In genomic region chr5:77077821-77078176, GRCh38 we compare ENCODE assay signal across 9 cellular contexts. TPM values are rescaled to one million over a fixed set of nuclear protein-coding genes. Genes with fewer than 3 reads are reported as not detected.
DNase-seq lines count a peak whose midpoint lies in the region; ATAC-seq and TF ChIP-seq lines count a peak whose summit lies in the region.
"Had no signal": no experiment of that assay in that cellular context is flagged by ENCODE, and none has a peak within 500 bp of the region (broad histone marks: within the 10 kb centered on the region; RNA-seq: fewer than 3 reads in every experiment).

No MANE protein-coding gene starts in this region.

- peaks cover 8 to 17% (median 11%) of the 10 kb centered on the region in 4 donors for H3K4me1 Mint-ChIP-seq in naive thymus-derived CD8-positive, alpha-beta T cell

- peak overlapping the region; percentile 49 for H3K27ac ChIP-seq in A673 (ENCODE audit: low read depth, low read length, poor library complexity, severe bottlenecking)
- H3K27ac ChIP-seq in HEK293 (ENCODE audit: extremely low read depth, low read depth, low read length) = peak overlapping the region; percentile 85; the same call in 1 of the 2 replicates
- peak overlapping the region; percentile 19 for H3K27ac ChIP-seq in caudate nucleus (ENCODE audit: low read depth, low read length)
- H3K27ac ChIP-seq: SJSA1 had no signal

- BruUV-seq in A673 (replicated peaks; lab: Mats Ljungman, UMichigan) = no TSS peak

- H3K4me1 ChIP-seq in A673 (ENCODE audit: insufficient read depth, low read length, poor library complexity, severe bottlenecking) = peaks cover 4% of the 10 kb centered on the region
- peaks cover 3% of the 10 kb centered on the region for H3K4me1 ChIP-seq in HEK293 (ENCODE audit: control insufficient read depth, insufficient read depth, low read length)
- H3K4me1 ChIP-seq: SJSA1 had no signal

- peak overlapping the region; percentile 73 for H3K4me3 ChIP-seq in A673 (ENCODE audit: low read depth, low read length, poor library complexity, severe bottlenecking)
- peak overlapping the region; percentile 34; the same call in 1 of the 2 replicates for H3K4me3 ChIP-seq in HEK293 (ENCODE audit: low read depth, low read length)
- H3K4me3 ChIP-seq: SJSA1 had no signal

- TF ChIP-seq CTCF in A673 (conservative IDR thresholded peaks at IDR 0.05; ENCODE audit: low read depth, low read length) (no peak), HEK293 (tag by site-specific recombination; IDR thresholded peaks at IDR 0.05) (no peak)

- POLR2A ChIA-PET in A673 (lab: Charles Lee; ENCODE audit: low non-redundant PET) = no interaction called here
- POLR2A ChIA-PET in HEK293 (lab: Yijun Ruan, JAX) = interaction anchor here (1.6 to 1.9 kb wide), 3 partner anchors 8 to 48 kb away, joined by 4 to 10 read pairs (median 10); partner anchors contain the start of genes AGGF1 and ZBED3
- POLR2A ChIA-PET in naive thymus-derived CD8-positive, alpha-beta T cell (lab: Charles Lee) = interaction anchor here (0.9 to 1.3 kb wide), 3 partner anchors 8 to 48 kb away, joined by 3 to 5 read pairs (median 5); partner anchors contain the start of gene AGGF1

- ATAC-seq in naive thymus-derived CD8-positive, alpha-beta T cell = no peak
- ATAC-seq in GM18858 (IDR thresholded peaks at IDR 0.05; ENCODE audit: unreplicated experiment) = no peak

- no peaks in the 10 kb centered on the region for H3K36me3 ChIP-seq in A673 (ENCODE audit: insufficient read depth, low read length, poor library complexity, severe bottlenecking)
- H3K36me3 ChIP-seq in HEK293 (ENCODE audit: control insufficient read depth in 2 of 2, insufficient read depth in 1 of 2, low read length in 2 of 2) = peaks cover 0 to 27% of the 10 kb centered on the region in 2 experiments; a peak in 2 of 3 replicates

- H3K27me3 ChIP-seq in A673 (replicated peaks; ENCODE audit: insufficient read depth, low read depth, low read length, poor library complexity) = no peaks in the 10 kb centered on the region
- H3K27me3 ChIP-seq: SJSA1 had no signal

- CTCF ChIA-PET in A673 (lab: Charles Lee) (interaction anchor here (0.5 to 1.3 kb wide), 2 partner anchors 8 to 59 kb away, joined by 3 to 5 read pairs; no protein-coding TSS in a partner anchor), HEK293 (lab: Yijun Ruan, JAX) (interaction anchor here (0.6 to 2.6 kb wide), 16 partner anchors 9 to 653 kb away, joined by 3 to 33 read pairs (median 4); partner anchors contain the start of gene ZBED3)

- peak overlapping the region; percentile 34 to 78 (median 70) for H3K4me3 Mint-ChIP-seq in naive thymus-derived CD8-positive, alpha-beta T cell

- H3K9me3 Mint-ChIP-seq in naive thymus-derived CD8-positive, alpha-beta T cell = peaks cover 0 to 8% (median 0%) of the 10 kb centered on the region in 9 donors

- DNase-seq in A673 (ENCODE audit: low spot score) = no peak
- DNase-seq in caudate nucleus (lab: John Stamatoyannopoulos, UW) = no peak
- DNase-seq in naive thymus-derived CD8-positive, alpha-beta T cell = no peak
- DNase-seq in DMS 273 treated with DMSO at 0.1 percent for 48 hours (lab: John Stamatoyannopoulos, UW) = no peak
- DNase-seq in SHP77 (lab: John Stamatoyannopoulos, UW) = no peak
- no peak for DNase-seq in stimulated activated CD4-positive, alpha-beta T cell treated with anti-CD3 and anti-CD28 coated beads, Interleukin-1b, Interleukin-23, amount 100 ng/mL, for 48 hours

- no peaks in the 10 kb centered on the region for H3K27me3 Mint-ChIP-seq in naive thymus-derived CD8-positive, alpha-beta T cell

- H3K9me3 ChIP-seq in A673 (ENCODE audit: low read depth, low read length, poor library complexity, severe bottlenecking) = no peaks in the 10 kb centered on the region
- no peaks in the 10 kb centered on the region for H3K9me3 ChIP-seq in HEK293 (ENCODE audit: control insufficient read depth, insufficient read depth, low read depth, low read length)
- H3K9me3 ChIP-seq: SJSA1 had no signal

- peaks cover 0 to 9% (median 6%) of the 10 kb centered on the region in 3 donors for H3K36me3 Mint-ChIP-seq in naive thymus-derived CD8-positive, alpha-beta T cell

- intact Hi-C loops in A673 (cut with micrococcal nuclease; ENCODE audit: unreplicated experiment) = loop anchor here (1.0 kb wide), 1 partner anchor 209 kb away; no protein-coding TSS in a partner anchor

- H3K27ac Mint-ChIP-seq in naive thymus-derived CD8-positive, alpha-beta T cell = peak overlapping the region in 2 of 10 donors; percentile 26 to 70

TF ChIP-seq in HEK293, 187 proteins besides CTCF, POLR2A, EP300 and RAD21:
- TF ChIP-seq ZNF777 (tag by site-specific recombination; IDR thresholded peaks at IDR 0.05; ENCODE audit: borderline replicate concordance) (no peak), ZNF366 (tag by site-specific recombination; conservative IDR thresholded peaks at IDR 0.05) (no peak), ZNF223 (tag by site-specific recombination; IDR thresholded peaks at IDR 0.05) (0 out of 2 replicates have a peak, but pooled peaks have one; percentile 36), ZNF580 (tag by site-specific recombination; IDR thresholded peaks at IDR 0.05) (no peak)
- TF ChIP-seq, protein P1, sequence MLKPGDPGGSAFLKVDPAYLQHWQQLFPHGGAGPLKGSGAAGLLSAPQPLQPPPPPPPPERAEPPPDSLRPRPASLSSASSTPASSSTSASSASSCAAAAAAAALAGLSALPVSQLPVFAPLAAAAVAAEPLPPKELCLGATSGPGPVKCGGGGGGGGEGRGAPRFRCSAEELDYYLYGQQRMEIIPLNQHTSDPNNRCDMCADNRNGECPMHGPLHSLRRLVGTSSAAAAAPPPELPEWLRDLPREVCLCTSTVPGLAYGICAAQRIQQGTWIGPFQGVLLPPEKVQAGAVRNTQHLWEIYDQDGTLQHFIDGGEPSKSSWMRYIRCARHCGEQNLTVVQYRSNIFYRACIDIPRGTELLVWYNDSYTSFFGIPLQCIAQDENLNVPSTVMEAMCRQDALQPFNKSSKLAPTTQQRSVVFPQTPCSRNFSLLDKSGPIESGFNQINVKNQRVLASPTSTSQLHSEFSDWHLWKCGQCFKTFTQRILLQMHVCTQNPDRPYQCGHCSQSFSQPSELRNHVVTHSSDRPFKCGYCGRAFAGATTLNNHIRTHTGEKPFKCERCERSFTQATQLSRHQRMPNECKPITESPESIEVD (tag by site-specific recombination; IDR thresholded peaks at IDR 0.05) = no peak

RNA-seq across cellular contexts. Expression of gene ZBED3, which starts 9.3 kb away (rescaled TPM):
- 9.9 and 10.4 TPM in 2 replicates for total RNA-seq in A673 (2021)
- total RNA-seq in naive thymus-derived CD8-positive, alpha-beta T cell = 10 to 100 TPM in 1 of 2 experiments, 1 to 10 TPM in 1; 8.4 to 10.5 TPM
- polyA plus RNA-seq in naive thymus-derived CD8-positive, alpha-beta T cell = 1 to 10 TPM; 2.6 to 8.9 (median 4.6) TPM

RNA-seq across cellular contexts. Expression of gene AGGF1, which starts 47.6 kb away (rescaled TPM):
- 20.9 and 23.2 TPM in 2 replicates for total RNA-seq in A673 (2021)
- total RNA-seq in naive thymus-derived CD8-positive, alpha-beta T cell = 10 to 100 TPM; 29.8 to 30.8 TPM
- 10 to 100 TPM; 24.4 to 35.9 (median 28.9) TPM for polyA plus RNA-seq in naive thymus-derived CD8-positive, alpha-beta T cell

Comparison
In these comparisons a context has a peak if more than half of its experiments do, and no peak if none do; other contexts are left out.
1. H3K27ac ChIP-seq: peak in every context shown above with its lines; median percentile 85 in HEK293; 49 in A673; 19 in caudate nucleus.